ENCODE assay signal across 1 cellular context in the genomic region with DNA sequence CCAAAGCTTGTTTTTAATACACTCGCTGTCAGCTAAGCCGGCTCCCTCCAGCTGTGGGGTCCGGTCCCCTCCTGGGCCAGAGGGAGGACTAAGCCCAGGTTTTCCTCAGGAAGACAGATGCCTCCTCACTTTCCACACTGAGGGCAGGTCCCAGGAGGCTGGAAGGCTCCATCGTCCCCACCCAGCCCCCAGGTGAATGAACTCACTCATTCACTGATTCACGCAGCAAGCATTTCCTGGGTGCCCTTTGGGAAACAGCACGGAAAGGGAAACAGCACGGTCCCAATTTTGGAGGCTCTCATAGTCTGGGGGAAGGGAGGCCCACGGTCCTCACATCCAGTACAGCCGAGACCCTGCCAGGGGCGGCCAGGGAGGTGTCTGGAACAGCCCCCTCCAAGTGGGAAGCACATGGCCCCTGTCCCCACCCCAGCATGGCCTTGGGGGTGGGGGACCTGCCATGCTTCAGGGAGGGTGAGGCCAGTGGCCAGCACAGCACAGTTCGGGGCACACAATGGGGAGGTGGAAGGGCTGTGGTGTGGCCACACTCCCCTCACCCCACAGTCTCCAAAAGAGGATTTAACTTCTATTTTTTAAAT.
TF ChIP-seq lines count a peak whose summit lies in the region.

No MANE protein-coding gene starts in this region.

TF ChIP-seq in HepG2, 621 proteins besides CTCF, POLR2A, EP300 and RAD21:
- TF ChIP-seq FOSL2 (CRISPR knock-in tag; IDR thresholded peaks at IDR 0.05) (peak; percentile 32; the same call in 1 of the 2 replicates), KLF15 (CRISPR knock-in tag; IDR thresholded peaks at IDR 0.05; ENCODE audit: borderline replicate concordance) (no peak), ZNF17 (CRISPR knock-in tag; IDR thresholded peaks at IDR 0.05) (no peak), ZNF605 (CRISPR knock-in tag; IDR thresholded peaks at IDR 0.05) (no peak)
